ENCODE assay signal across 10 cellular contexts in genomic region chr2:78979380-78980238, GRCh38. TPM values are rescaled to one million over a fixed set of nuclear protein-coding genes. Genes with fewer than 3 reads are reported as not detected.
DNase-seq lines count a peak whose midpoint lies in the region; ATAC-seq and TF ChIP-seq lines count a peak whose summit lies in the region.
"Had no signal": no experiment of that assay in that cellular context is flagged by ENCODE, and none has a peak within 500 bp of the region (broad histone marks: within the 10 kb centered on the region; RNA-seq: fewer than 3 reads in every experiment).

No MANE protein-coding gene starts in this region.

- no peak overlapping the region for H3K9ac ChIP-seq in BLaER1
- H3K9ac ChIP-seq in HUES64 (ENCODE audit: low read depth, low read length): no peak overlapping the region

- peak; percentile 38 for DNase-seq in GM13977 (ENCODE audit: low spot score)
- peak; percentile 32 for DNase-seq in RKO (ENCODE audit: low spot score)
- peak; percentile 9 for DNase-seq in fibroblast of the conjunctiva (ENCODE audit: low read depth)
- DNase-seq in retinal pigment epithelial cell (ENCODE audit: low read depth): peak; percentile 6
- DNase-seq in naive thymus-derived CD8-positive, alpha-beta T cell: no peak

- H3K36me3 ChIP-seq in BLaER1 (no peaks in the 10 kb centered on the region), HUES64 (ENCODE audit: insufficient read depth, low read length) (no peaks in the 10 kb centered on the region)
- H3K36me3 ChIP-seq: SJSA1 had no signal

- 0 out of 2 replicates have a peak overlapping the region, but pooled peaks have one; percentile 70 for H3K4me2 ChIP-seq in BLaER1

- H3K4me3 Mint-ChIP-seq in naive thymus-derived CD8-positive, alpha-beta T cell: no peak overlapping the region

- no peaks in the 10 kb centered on the region for H3K27me3 ChIP-seq in BLaER1
- no peaks in the 10 kb centered on the region for H3K27me3 ChIP-seq in HUES64 (ENCODE audit: insufficient read depth, low read length)
- H3K27me3 ChIP-seq: SJSA1 had no signal

- H3K27ac ChIP-seq in BLaER1 (no peak overlapping the region), HUES64 (ENCODE audit: low read depth, low read length) (peak overlapping the region; percentile 66; the same call in 1 of the 2 replicates)
- H3K27ac ChIP-seq: SJSA1 had no signal

- no peaks in the 10 kb centered on the region for H3K36me3 Mint-ChIP-seq in naive thymus-derived CD8-positive, alpha-beta T cell

- peaks cover 0 to 13% (median 8%) of the 10 kb centered on the region in 9 donors for H3K9me3 Mint-ChIP-seq in naive thymus-derived CD8-positive, alpha-beta T cell

- H3K27me3 Mint-ChIP-seq in naive thymus-derived CD8-positive, alpha-beta T cell: peaks cover 0 to 8% (median 0%) of the 10 kb centered on the region in 5 donors

- H3K4me3 ChIP-seq in BLaER1 (no peak overlapping the region), HUES64 (ENCODE audit: low read length) (no peak overlapping the region), retinal pigment epithelial cell (ENCODE audit: low read length) (no peak overlapping the region)
- H3K4me3 ChIP-seq: mucosa of descending colon, SJSA1 had no signal

- no peaks in the 10 kb centered on the region for H4K20me1 ChIP-seq in BLaER1

- TF ChIP-seq CTCF in GM13977 (IDR thresholded peaks at IDR 0.05; ENCODE audit: extremely low read depth, insufficient read depth, missing control alignments): peak; percentile 79
- TF ChIP-seq CTCF in retinal pigment epithelial cell (conservative IDR thresholded peaks at IDR 0.05; ENCODE audit: low read depth, low read length): peak; percentile 87

- H3K4me1 Mint-ChIP-seq in naive thymus-derived CD8-positive, alpha-beta T cell: peaks cover 0 to 12% (median 0%) of the 10 kb centered on the region in 4 donors

- POLR2A ChIA-PET in naive thymus-derived CD8-positive, alpha-beta T cell (lab: Charles Lee): no interaction called here

- ATAC-seq in naive thymus-derived CD8-positive, alpha-beta T cell: no peak
- no peak for ATAC-seq in HG02938 (IDR thresholded peaks at IDR 0.05; ENCODE audit: unreplicated experiment)
- ATAC-seq: mucosa of descending colon had no signal

- H3K9me3 ChIP-seq in BLaER1: no peaks in the 10 kb centered on the region
- no peaks in the 10 kb centered on the region for H3K9me3 ChIP-seq in HUES64 (ENCODE audit: insufficient read depth, low read depth, low read length)
- H3K9me3 ChIP-seq: mucosa of descending colon, SJSA1 had no signal

- 49% methylated on average over 6 of the region's 9 CpGs for WGBS in HUES64

- no peak overlapping the region for H3K27ac Mint-ChIP-seq in naive thymus-derived CD8-positive, alpha-beta T cell

- H3K4me1 ChIP-seq in BLaER1 (peaks cover 39% of the 10 kb centered on the region), HUES64 (ENCODE audit: insufficient read depth, low read length) (peaks cover 14% of the 10 kb centered on the region)
- H3K4me1 ChIP-seq: SJSA1 had no signal

- in situ Hi-C loops in GM13977 (cut with MboI; ENCODE audit: low pct_unique_long_range_greater_than_20kb, low sequenced_read_pairs, unreplicated experiment): no loop called here

RNA-seq across cellular contexts. Expression of gene REG3G, which starts 45.9 kb away (rescaled TPM):
- not detected for polyA plus RNA-seq in HUES64 (2013, experiment 1 of 2)
- polyA plus RNA-seq in HUES64 (2013, experiment 2 of 2): not detected
- not detected for total RNA-seq in naive thymus-derived CD8-positive, alpha-beta T cell
- not detected for polyA plus RNA-seq in naive thymus-derived CD8-positive, alpha-beta T cell
- total RNA-seq: mucosa of descending colon, SJSA1 had no signal

Comparison
In these comparisons a context has a peak if more than half of its experiments do, and no peak if none do; other contexts are left out.
1. DNase-seq: peak in GM13977 (single experiment), RKO (single experiment), fibroblast of the conjunctiva (single experiment) and retinal pigment epithelial cell (single experiment); none in naive thymus-derived CD8-positive, alpha-beta T cell (0 of 10).